In the genomic region with DNA sequence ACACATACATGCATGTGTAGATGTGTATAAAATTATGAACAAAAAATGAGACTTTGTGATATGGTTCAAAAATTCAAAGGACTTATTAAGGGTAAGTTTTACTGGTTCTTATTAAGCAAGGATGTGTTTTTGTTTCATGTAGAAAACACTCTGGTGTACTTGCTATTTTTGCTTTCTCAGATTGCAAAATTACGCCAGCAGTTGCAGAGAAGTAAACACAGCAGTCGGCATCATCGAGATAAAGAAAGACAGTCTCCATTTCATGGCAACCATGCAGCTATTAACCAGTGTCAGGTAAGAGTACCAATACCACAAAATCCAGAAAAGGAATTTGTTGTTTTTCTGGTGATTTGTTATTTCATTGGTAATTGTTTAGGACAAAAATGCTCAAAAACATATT, we compare ENCODE assay signal across 24 cellular contexts.
"Had no signal": no experiment of that assay in that cellular context is flagged by ENCODE, and none has a peak within 500 bp of the region (broad histone marks: within the 10 kb centered on the region; RNA-seq: fewer than 3 reads in every experiment).

No MANE protein-coding gene starts in this region.

- H3K4me1 ChIP-seq: esophagus squamous epithelium, left lung, pancreas, right atrium auricular region, stomach had no signal

- H3K27ac Mint-ChIP-seq: effector memory CD8-positive, alpha-beta T cell; mesothelial cell of epicardium; naive B cell; natural killer cell treated with Interleukin-12 subunit alpha and Interleukin-12 subunit beta and Interleukin-15 and Interleukin-18, amount 100 ng/mL, for 72 hours; progenitor cell of endocrine pancreas; stimulated activated effector memory CD8-positive, alpha-beta T cell treated with anti-CD3 and anti-CD28 coated beads, Interleukin-12 subunit alpha, Interleukin-12 subunit beta, amount 100 ng/mL, for 72 hours; type B pancreatic cell had no signal

- H3K36me3 ChIP-seq: left lung, neutrophil, pancreas, right atrium auricular region, thyroid gland had no signal

- H3K36me3 Mint-ChIP-seq: natural killer cell treated with Interleukin-12 subunit alpha and Interleukin-12 subunit beta and Interleukin-15 and Interleukin-18, amount 100 ng/mL, for 72 hours had no signal

- H3K9me3 ChIP-seq: esophagus squamous epithelium, left lung, mucosa of descending colon, neutrophil, pancreas, right atrium auricular region, stomach, thyroid gland had no signal

- ATAC-seq: effector memory CD8-positive, alpha-beta T cell; left cardiac atrium; left lung; mucosa of descending colon; natural killer cell treated with Interleukin-12 subunit alpha and Interleukin-12 subunit beta and Interleukin-15 and Interleukin-18, amount 100 ng/mL, for 72 hours; pancreas; sciatic nerve; stimulated activated effector memory CD8-positive, alpha-beta T cell treated with anti-CD3 and anti-CD28 coated beads, Interleukin-12 subunit alpha, Interleukin-12 subunit beta, amount 100 ng/mL, for 72 hours had no signal

- DNase-seq: cortex of kidney; effector memory CD8-positive, alpha-beta T cell; erythroblast; esophagus squamous epithelium; head of caudate nucleus; left cardiac atrium; left lung; mesenchymal stem cell; mucosa of descending colon; naive B cell; pancreas; stimulated activated CD4-positive, alpha-beta T cell treated with anti-CD3 and anti-CD28 coated beads, Interleukin-2, amount 100 ng/mL, for 24 hours; stimulated activated CD4-positive, alpha-beta T cell treated with anti-CD3 and anti-CD28 coated beads, Interleukin-4, amount 100 ng/mL, for 24 hours; stimulated activated naive CD4-positive, alpha-beta T cell treated with Interleukin-2 at 50 U/mL for 16 hours; stomach; thyroid gland had no signal

- H3K27ac ChIP-seq: esophagus squamous epithelium, left lung, neutrophil, pancreas, right atrium auricular region, stomach, thyroid gland had no signal

- H3K4me3 ChIP-seq: esophagus squamous epithelium, left lung, mucosa of descending colon, pancreas, right atrium auricular region, stomach, thyroid gland had no signal

- H3K9me3 Mint-ChIP-seq: effector memory CD8-positive, alpha-beta T cell; natural killer cell treated with Interleukin-12 subunit alpha and Interleukin-12 subunit beta and Interleukin-15 and Interleukin-18, amount 100 ng/mL, for 72 hours; stimulated activated effector memory CD8-positive, alpha-beta T cell treated with anti-CD3 and anti-CD28 coated beads, Interleukin-12 subunit alpha, Interleukin-12 subunit beta, amount 100 ng/mL, for 72 hours had no signal

- H3K27me3 ChIP-seq: esophagus squamous epithelium, left lung, neutrophil, pancreas, right atrium auricular region, stomach, thyroid gland had no signal
